In the genomic region with DNA sequence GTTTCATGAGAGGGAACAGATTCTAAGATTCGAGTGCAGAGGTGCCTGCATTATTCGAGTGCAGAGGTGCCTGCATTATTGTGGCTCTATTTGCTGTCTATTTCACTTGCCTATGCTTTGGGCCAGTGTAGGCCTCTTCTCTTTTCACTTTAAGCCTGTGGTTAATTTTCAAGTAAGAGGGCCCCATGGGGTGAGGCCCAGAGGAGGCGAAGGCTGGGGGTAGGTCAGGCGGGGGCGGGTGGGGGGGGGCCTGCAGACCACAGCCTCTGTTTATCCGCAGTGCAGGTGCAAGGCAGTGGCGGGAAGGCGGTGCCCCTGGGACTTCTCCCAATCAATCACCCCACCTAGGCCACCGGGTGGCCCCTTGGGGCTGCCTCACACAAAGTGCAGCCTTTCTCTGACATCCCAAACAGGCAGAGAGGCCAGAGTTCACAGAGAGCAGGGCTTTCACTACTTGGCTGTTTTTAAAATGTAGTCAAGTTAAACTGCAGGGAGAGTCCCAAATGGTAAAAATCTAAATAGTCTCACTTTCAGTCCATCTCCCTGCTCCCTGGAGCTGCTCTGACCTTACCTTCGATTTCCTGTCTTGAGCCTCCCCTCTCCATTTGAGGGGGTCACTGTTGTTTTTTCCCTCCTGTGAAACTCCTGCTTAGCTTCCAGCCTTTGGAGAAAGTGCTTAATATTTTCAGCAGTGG, we compare ENCODE assay signal across 8 cellular contexts.
A peak's percentile ranks its signal among the peaks of the same experiment; 100 is the strongest.
DNase-seq lines count a peak whose midpoint lies in the region; ATAC-seq, FAIRE-seq and TF ChIP-seq lines count a peak whose summit lies in the region.
"Had no signal": no experiment of that assay in that cellular context is flagged by ENCODE, and none has a peak within 500 bp of the region (broad histone marks: within the 10 kb centered on the region; RNA-seq: fewer than 3 reads in every experiment).

No MANE protein-coding gene starts in this region.

- CTCF ChIA-PET in K562 (lab: Yijun Ruan, JAX; ENCODE audit: low intra/inter-chr PET ratio) = no interaction called here

- in situ Hi-C loops in K562 (cut with MboI) = no loop called here

- H3K4me2 ChIP-seq in Karpas-422 (ENCODE audit: low read depth, low read length, poor library complexity, severe bottlenecking) = peak overlapping the region; percentile 76
- H3K4me2 ChIP-seq in K562 (ENCODE audit: insufficient read depth, low read length) = no peak overlapping the region

- FAIRE-seq in K562 (lab: Jason Lieb, UNC) = no peak

- intact Hi-C loops in K562 (cut with micrococcal nuclease) = no loop called here

- 37% methylated on average over 4 of the region's 10 CpGs for WGBS in K562 (ENCODE audit: insufficient coverage, low coverage, missing lambda C conversion rate)

- no peaks in the 10 kb centered on the region for H3K9me3 ChIP-seq in Karpas-422 (ENCODE audit: low read length)
- H3K9me3 ChIP-seq in K562 (replicated peaks; ENCODE audit: control insufficient read depth, insufficient read depth, low read depth, low read length) = no peaks in the 10 kb centered on the region
- no peaks in the 10 kb centered on the region for H3K9me3 ChIP-seq in subcutaneous abdominal adipose tissue (ENCODE audit: control insufficient read depth in 5 of 5, low read length in 5 of 5)
- H3K9me3 ChIP-seq: SJSA1 had no signal

- H3K36me3 ChIP-seq in Karpas-422 (ENCODE audit: insufficient read depth, low read length) (no peaks in the 10 kb centered on the region), K562 (ENCODE audit: control insufficient read depth, insufficient read depth, low read length) (no peaks in the 10 kb centered on the region), subcutaneous abdominal adipose tissue (ENCODE audit: control insufficient read depth in 5 of 5, insufficient read depth in 5 of 5, low read length in 5 of 5) (no peaks in the 10 kb centered on the region)
- H3K36me3 ChIP-seq: SJSA1 had no signal

- H3K79me2 ChIP-seq in Karpas-422 (ENCODE audit: low read length) (no peaks in the 10 kb centered on the region), K562 (ENCODE audit: control insufficient read depth, insufficient read depth, low read length) (no peaks in the 10 kb centered on the region)

- H3K9ac ChIP-seq in Karpas-422 (ENCODE audit: low read length) (peak overlapping the region; percentile 73), K562 (ENCODE audit: insufficient read depth in 1 of 2, low read depth in 2 of 2, low read length in 2 of 2) (no peak overlapping the region), subcutaneous abdominal adipose tissue (ENCODE audit: low read length in 5 of 5) (no peak overlapping the region)

- ATAC-seq in GM18867 (IDR thresholded peaks at IDR 0.05; ENCODE audit: unreplicated experiment) (peak; percentile 86), GM21825 (IDR thresholded peaks at IDR 0.05; ENCODE audit: unreplicated experiment) (peak; percentile 89), K562 (peak; percentile 41; the same call in 2 of the 3 replicates)

- no peak for TF ChIP-seq POLR2A in K562 (conservative IDR thresholded peaks at IDR 0.05)

- no peaks in the 10 kb centered on the region for H3K9me1 ChIP-seq in K562 (ENCODE audit: control insufficient read depth, insufficient read depth, low read length)

- no TSS peak for BruUV-seq in K562 (replicated peaks; lab: Mats Ljungman, UMichigan)

- H3K4me3 ChIP-seq in Karpas-422 (ENCODE audit: low read length) (peak overlapping the region; percentile 53), K562 (no peak overlapping the region), subcutaneous abdominal adipose tissue (ENCODE audit: low read depth in 1 of 5, low read length in 5 of 5) (no peak overlapping the region)
- H3K4me3 ChIP-seq: SJSA1 had no signal

- H4K20me1 ChIP-seq in Karpas-422 (ENCODE audit: insufficient read depth, low read depth, low read length) (no peaks in the 10 kb centered on the region), K562 (replicated peaks; ENCODE audit: control insufficient read depth, insufficient read depth, low read length) (no peaks in the 10 kb centered on the region)

- H3K27ac ChIP-seq in Karpas-422 (ENCODE audit: low read length) = peak overlapping the region; percentile 98
- H3K27ac ChIP-seq in K562 (ENCODE audit: extremely low read depth, low read depth, low read length) = no peak overlapping the region
- peak overlapping the region; percentile 51 for H3K27ac ChIP-seq in subcutaneous abdominal adipose tissue (ENCODE audit: low read depth, low read length)
- H3K27ac ChIP-seq: SJSA1 had no signal

- POLR2A ChIA-PET in K562 (lab: Yijun Ruan, JAX) = no interaction called here

- DNase-seq in Karpas-422 (peak; percentile 92), K562 (ENCODE audit: extremely low read depth in 1 of 4, low spot score in 3 of 4) (peak in 1 of 4 experiments; percentile 5), NCI-H1694 (lab: John Stamatoyannopoulos, UW) (no peak), NCI-H1092 treated with DMSO at 0.1 percent for 48 hours (lab: John Stamatoyannopoulos, UW) (no peak)

- no peak for TF ChIP-seq EP300 in K562 (IDR thresholded peaks at IDR 0.05; ENCODE audit: low read length)

- H3K27me3 ChIP-seq in Karpas-422 (ENCODE audit: low read length) (peaks cover 4% of the 10 kb centered on the region; the same call in 1 of the 2 replicates), K562 (ENCODE audit: control insufficient read depth in 2 of 2, insufficient read depth in 2 of 2, low read length in 2 of 2) (no peaks in the 10 kb centered on the region), subcutaneous abdominal adipose tissue (ENCODE audit: control insufficient read depth in 5 of 5, insufficient read depth in 4 of 5, low read length in 5 of 5) (no peaks in the 10 kb centered on the region)
- H3K27me3 ChIP-seq: SJSA1 had no signal

- H3K9me2 ChIP-seq in Karpas-422 (replicated peaks; ENCODE audit: insufficient read depth, low read length) = no peaks in the 10 kb centered on the region

- H3K4me1 ChIP-seq in Karpas-422 (ENCODE audit: low read length) (peaks cover 72% of the 10 kb centered on the region), K562 (replicated peaks in 1 of 2; ENCODE audit: control insufficient read depth in 2 of 2, insufficient read depth in 2 of 2, low read length in 2 of 2) (peaks cover 0 to 7% of the 10 kb centered on the region in 2 experiments; a peak in 3 of 5 replicates), subcutaneous abdominal adipose tissue (ENCODE audit: control insufficient read depth in 5 of 5, insufficient read depth in 5 of 5, low read length in 5 of 5) (peaks cover 4 to 54% (median 25%) of the 10 kb centered on the region in 5 donors)

- H2AFZ ChIP-seq in Karpas-422 (ENCODE audit: low read length) = no peak overlapping the region
- no peak overlapping the region for H2AFZ ChIP-seq in K562 (ENCODE audit: low read depth, low read length)

- no peak for TF ChIP-seq RAD21 in K562 (CRISPR knock-in tag; conservative IDR thresholded peaks at IDR 0.05 in 1 of 2, IDR thresholded peaks at IDR 0.05 in 1 of 2)

- TF ChIP-seq CTCF in K562 (IDR thresholded peaks at IDR 0.05 in 2 of 3, conservative IDR thresholded peaks at IDR 0.05 in 1 of 3; ENCODE audit: insufficient read depth in 2 of 3, low read depth in 1 of 3, low read length in 3 of 3) = no peak

TF ChIP-seq in K562, 482 proteins besides CTCF, POLR2A, EP300 and RAD21 (continues in another document):
- no peak for TF ChIP-seq LARP7 (IDR thresholded peaks at IDR 0.05)
- TF ChIP-seq NBN (IDR thresholded peaks at IDR 0.05; ENCODE audit: low read depth) = no peak
- no peak for TF ChIP-seq NFIX (CRISPR knock-in tag; IDR thresholded peaks at IDR 0.05; ENCODE audit: low read depth)
- TF ChIP-seq JUND (IDR thresholded peaks at IDR 0.05; ENCODE audit: borderline replicate concordance, low read depth, low read length) = no peak
- TF ChIP-seq JUND (tag; IDR thresholded peaks at IDR 0.05; ENCODE audit: borderline replicate concordance, low read depth, low read length) = no peak
- TF ChIP-seq ELF1 (tag; IDR thresholded peaks at IDR 0.05) = no peak
- TF ChIP-seq, protein P1, sequence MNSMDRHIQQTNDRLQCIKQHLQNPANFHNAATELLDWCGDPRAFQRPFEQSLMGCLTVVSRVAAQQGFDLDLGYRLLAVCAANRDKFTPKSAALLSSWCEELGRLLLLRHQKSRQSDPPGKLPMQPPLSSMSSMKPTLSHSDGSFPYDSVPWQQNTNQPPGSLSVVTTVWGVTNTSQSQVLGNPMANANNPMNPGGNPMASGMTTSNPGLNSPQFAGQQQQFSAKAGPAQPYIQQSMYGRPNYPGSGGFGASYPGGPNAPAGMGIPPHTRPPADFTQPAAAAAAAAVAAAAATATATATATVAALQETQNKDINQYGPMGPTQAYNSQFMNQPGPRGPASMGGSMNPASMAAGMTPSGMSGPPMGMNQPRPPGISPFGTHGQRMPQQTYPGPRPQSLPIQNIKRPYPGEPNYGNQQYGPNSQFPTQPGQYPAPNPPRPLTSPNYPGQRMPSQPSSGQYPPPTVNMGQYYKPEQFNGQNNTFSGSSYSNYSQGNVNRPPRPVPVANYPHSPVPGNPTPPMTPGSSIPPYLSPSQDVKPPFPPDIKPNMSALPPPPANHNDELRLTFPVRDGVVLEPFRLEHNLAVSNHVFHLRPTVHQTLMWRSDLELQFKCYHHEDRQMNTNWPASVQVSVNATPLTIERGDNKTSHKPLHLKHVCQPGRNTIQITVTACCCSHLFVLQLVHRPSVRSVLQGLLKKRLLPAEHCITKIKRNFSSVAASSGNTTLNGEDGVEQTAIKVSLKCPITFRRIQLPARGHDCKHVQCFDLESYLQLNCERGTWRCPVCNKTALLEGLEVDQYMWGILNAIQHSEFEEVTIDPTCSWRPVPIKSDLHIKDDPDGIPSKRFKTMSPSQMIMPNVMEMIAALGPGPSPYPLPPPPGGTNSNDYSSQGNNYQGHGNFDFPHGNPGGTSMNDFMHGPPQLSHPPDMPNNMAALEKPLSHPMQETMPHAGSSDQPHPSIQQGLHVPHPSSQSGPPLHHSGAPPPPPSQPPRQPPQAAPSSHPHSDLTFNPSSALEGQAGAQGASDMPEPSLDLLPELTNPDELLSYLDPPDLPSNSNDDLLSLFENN (IDR thresholded peaks at IDR 0.05; ENCODE audit: low read depth in 2 of 2, low read length in 2 of 2) = no peak
- no peak for TF ChIP-seq SRF (CRISPR knock-in tag; IDR thresholded peaks at IDR 0.05)
- TF ChIP-seq, protein P2, sequence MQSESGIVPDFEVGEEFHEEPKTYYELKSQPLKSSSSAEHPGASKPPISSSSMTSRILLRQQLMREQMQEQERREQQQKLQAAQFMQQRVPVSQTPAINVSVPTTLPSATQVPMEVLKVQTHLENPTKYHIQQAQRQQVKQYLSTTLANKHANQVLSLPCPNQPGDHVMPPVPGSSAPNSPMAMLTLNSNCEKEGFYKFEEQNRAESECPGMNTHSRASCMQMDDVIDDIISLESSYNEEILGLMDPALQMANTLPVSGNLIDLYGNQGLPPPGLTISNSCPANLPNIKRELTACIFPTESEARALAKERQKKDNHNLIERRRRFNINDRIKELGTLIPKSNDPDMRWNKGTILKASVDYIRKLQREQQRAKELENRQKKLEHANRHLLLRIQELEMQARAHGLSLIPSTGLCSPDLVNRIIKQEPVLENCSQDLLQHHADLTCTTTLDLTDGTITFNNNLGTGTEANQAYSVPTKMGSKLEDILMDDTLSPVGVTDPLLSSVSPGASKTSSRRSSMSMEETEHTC (IDR thresholded peaks at IDR 0.05) = no peak
- TF ChIP-seq BCL6 (CRISPR knock-in tag; IDR thresholded peaks at IDR 0.05) = no peak
- TF ChIP-seq ZNF121 (CRISPR knock-in tag; conservative IDR thresholded peaks at IDR 0.05) = no peak
